Comparison of ENCODE assay signal across 10 cellular contexts in genomic region chr10:119273413-119273812, GRCh38.
"Had no signal": no experiment of that assay in that cellular context is flagged by ENCODE, and none has a peak within 500 bp of the region (broad histone marks: within the 10 kb centered on the region; RNA-seq: fewer than 3 reads in every experiment).

No MANE protein-coding gene starts in this region.

- H3K27ac Mint-ChIP-seq: activated CD4-positive, alpha-beta memory T cell treated with anti-CD3 and anti-CD28 coated beads for 36 hours had no signal

- H3K9me3 Mint-ChIP-seq: activated CD4-positive, alpha-beta memory T cell treated with anti-CD3 and anti-CD28 coated beads for 36 hours had no signal

- H3K27ac ChIP-seq: skin epidermis, VCaP had no signal

- DNase-seq: activated CD4-positive, alpha-beta memory T cell treated with anti-CD3 and anti-CD28 coated beads for 36 hours; activated gamma-delta T cell; activated T-cell treated with anti-CD3 and anti-CD28 coated beads, Interleukin-2, amount 50 U/mL, for 48 hours; effector CD4-positive, alpha-beta T cell; hippocampal formation; left colon; mesendoderm had no signal

- H3K4me3 Mint-ChIP-seq: activated CD4-positive, alpha-beta memory T cell treated with anti-CD3 and anti-CD28 coated beads for 36 hours had no signal

- H3K36me3 Mint-ChIP-seq: activated CD4-positive, alpha-beta memory T cell treated with anti-CD3 and anti-CD28 coated beads for 36 hours had no signal

- H3K4me3 ChIP-seq: coronary artery, skin epidermis had no signal

- H3K27me3 Mint-ChIP-seq: activated CD4-positive, alpha-beta memory T cell treated with anti-CD3 and anti-CD28 coated beads for 36 hours had no signal

- ATAC-seq: left colon had no signal
